ENCODE assay signal across 22 cellular contexts in genomic region chr19:6826281-6826920, GRCh38. TPM values are rescaled to one million over a fixed set of nuclear protein-coding genes. Genes with fewer than 3 reads are reported as not detected.
"Had no signal": no experiment of that assay in that cellular context is flagged by ENCODE, and none has a peak within 500 bp of the region (broad histone marks: within the 10 kb centered on the region; RNA-seq: fewer than 3 reads in every experiment).

No MANE protein-coding gene starts in this region.

- FAIRE-seq: islet of Langerhans, small intestine had no signal

- H3K9me3 ChIP-seq: psoas muscle, tibial artery, upper lobe of right lung, vagina had no signal

- H3K4me1 ChIP-seq: neural progenitor cell, psoas muscle, tibial artery, upper lobe of right lung, vagina had no signal

- H3K79me2 ChIP-seq: parathyroid adenoma had no signal

- H3K4me1 Mint-ChIP-seq: mesothelial cell of epicardium, neural progenitor cell had no signal

- H3K27me3 Mint-ChIP-seq: natural killer cell treated with Interleukin-12 subunit alpha and Interleukin-12 subunit beta and Interleukin-15 and Interleukin-18, amount 100 ng/mL, for 72 hours had no signal

- DNase-seq: cortex of kidney; effector CD8-positive, alpha-beta T cell; foreskin melanocyte; head of caudate nucleus; hippocampal formation; kidney glomerular epithelial cell; occipital lobe; psoas muscle; retina; small intestine; stimulated activated CD4-positive, alpha-beta T cell treated with anti-CD3 and anti-CD28 coated beads, Interleukin-12 subunit alpha, Interleukin-12 subunit beta, amount 100 ng/mL, for 4 hours; stimulated activated naive CD4-positive, alpha-beta T cell treated with Interleukin-2 at 50 U/mL for 16 hours; upper lobe of right lung had no signal

- ATAC-seq: natural killer cell treated with Interleukin-12 subunit alpha and Interleukin-12 subunit beta and Interleukin-15 and Interleukin-18, amount 100 ng/mL, for 72 hours; psoas muscle; upper lobe of right lung had no signal

- H3K36me3 ChIP-seq: neural progenitor cell, tibial artery, upper lobe of right lung, vagina had no signal

- H3K9me3 Mint-ChIP-seq: natural killer cell treated with Interleukin-12 subunit alpha and Interleukin-12 subunit beta and Interleukin-15 and Interleukin-18, amount 100 ng/mL, for 72 hours had no signal

- H3K4me3 ChIP-seq: dorsolateral prefrontal cortex, neural progenitor cell, psoas muscle, tibial artery, upper lobe of right lung, vagina had no signal

- H3K27me3 ChIP-seq: neural progenitor cell, upper lobe of right lung, vagina had no signal

- H2AFZ ChIP-seq: neural progenitor cell, parathyroid adenoma had no signal

- H3K4me2 ChIP-seq: neural progenitor cell had no signal

- H3K9ac ChIP-seq: neural progenitor cell, parathyroid adenoma had no signal

- H3K27ac Mint-ChIP-seq: mesothelial cell of epicardium, neural progenitor cell had no signal

- H3K4me3 Mint-ChIP-seq: mesothelial cell of epicardium; natural killer cell treated with Interleukin-12 subunit alpha and Interleukin-12 subunit beta and Interleukin-15 and Interleukin-18, amount 100 ng/mL, for 72 hours; neural progenitor cell had no signal

- H3K27ac ChIP-seq: dorsolateral prefrontal cortex, neural progenitor cell, parathyroid adenoma, psoas muscle, tibial artery, upper lobe of right lung, vagina had no signal

- H3K36me3 Mint-ChIP-seq: neural progenitor cell had no signal

RNA-seq across cellular contexts. Expression of gene VAV1, which starts 53.9 kb away (rescaled TPM):
- total RNA-seq: mesothelial cell of epicardium, myocyte had no signal

RNA-seq across cellular contexts. Expression of gene SH2D3A, which starts 59.2 kb away (rescaled TPM):
- total RNA-seq: myocyte, occipital lobe had no signal
